Comparison of ENCODE assay signal across 14 cellular contexts in the genomic region with DNA sequence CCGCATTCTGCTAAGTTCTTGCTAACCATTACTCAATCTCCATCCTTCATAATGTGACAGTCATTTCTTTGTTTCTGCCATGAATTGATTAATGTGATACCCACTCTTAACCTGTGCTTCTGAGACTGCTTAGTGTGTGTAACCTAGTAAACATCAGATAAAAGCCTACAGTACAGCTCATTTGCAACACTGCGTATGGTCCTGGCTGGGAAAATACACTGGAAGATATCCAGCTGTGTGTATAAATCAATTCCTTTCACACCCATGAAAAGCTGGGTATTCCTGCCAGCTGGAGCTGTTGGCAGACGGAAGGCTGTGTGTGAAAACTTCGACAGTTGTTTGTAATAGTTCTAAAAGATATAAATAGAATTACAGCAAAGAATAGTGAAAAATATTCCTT.
DNase-seq lines count a peak whose midpoint lies in the region; ATAC-seq lines count a peak whose summit lies in the region.
"Had no signal": no experiment of that assay in that cellular context is flagged by ENCODE, and none has a peak within 500 bp of the region (broad histone marks: within the 10 kb centered on the region; RNA-seq: fewer than 3 reads in every experiment).

No MANE protein-coding gene starts in this region.

- H3K9ac ChIP-seq in neuronal stem cell (ENCODE audit: low read depth, low read length, poor library complexity) = no peak overlapping the region

- H3K14ac ChIP-seq in neuronal stem cell (ENCODE audit: low read length) = no peak overlapping the region

- no peak overlapping the region for H2BK12ac ChIP-seq in neuronal stem cell (ENCODE audit: low read length)

- peak; percentile 72 for DNase-seq in DMS 273 treated with DMSO at 0.1 percent for 48 hours (lab: John Stamatoyannopoulos, UW)
- DNase-seq in NCI-H187 treated with DMSO at 0.1 percent for 48 hours (lab: John Stamatoyannopoulos, UW) = peak; percentile 56
- peak; percentile 67 to 81 for DNase-seq in SHP77 (lab: John Stamatoyannopoulos, UW)
- DNase-seq in neuronal stem cell (ENCODE audit: low spot score) = no peak
- DNase-seq in glomerular visceral epithelial cell (ENCODE audit: extremely low spot score) = no peak
- DNase-seq in activated naive CD4-positive, alpha-beta T cell (lab: John Stamatoyannopoulos, UW) = no peak
- DNase-seq: activated CD8-positive, alpha-beta memory T cell treated with anti-CD3 and anti-CD28 coated beads, Interleukin-2, amount 10 ng/mL, durations not matched to agents 7 days and 5 days; activated naive CD4-positive, alpha-beta T cell treated with anti-CD3 and anti-CD28 coated beads, Interleukin-2, amount 50 U/mL, for 16 hours; DND-41; foreskin fibroblast; H7; WERI-Rb-1 had no signal

- H3K27me3 ChIP-seq in neuronal stem cell (ENCODE audit: control insufficient read depth in 3 of 3, insufficient read depth in 3 of 3, low read depth in 1 of 3, low read length in 3 of 3) = no peaks in the 10 kb centered on the region

- no peak overlapping the region for H3K4ac ChIP-seq in neuronal stem cell (ENCODE audit: low read length)

- H2AFZ ChIP-seq in neuronal stem cell (ENCODE audit: low read length) = peak overlapping the region; percentile 45

- H3K23ac ChIP-seq in neuronal stem cell (ENCODE audit: low read depth, low read length, poor library complexity) = no peak overlapping the region

- no peak overlapping the region for H2BK5ac ChIP-seq in neuronal stem cell (ENCODE audit: low read length)

- no peaks in the 10 kb centered on the region for H3K36me3 ChIP-seq in neuronal stem cell (replicated peaks in 1 of 2; ENCODE audit: control insufficient read depth in 2 of 2, insufficient read depth in 2 of 2, low read length in 2 of 2)
- H3K36me3 ChIP-seq: WERI-Rb-1 had no signal

- no peak overlapping the region for H3K18ac ChIP-seq in neuronal stem cell (ENCODE audit: low read length)

- no peak overlapping the region for H2BK15ac ChIP-seq in neuronal stem cell (ENCODE audit: low read length)

- no peak overlapping the region for H3K27ac ChIP-seq in neuronal stem cell (replicated peaks; ENCODE audit: low read length)
- H3K27ac ChIP-seq: WERI-Rb-1 had no signal

- H2AK5ac ChIP-seq in neuronal stem cell (ENCODE audit: low read depth, low read length) = no peak overlapping the region

- no peaks in the 10 kb centered on the region for H3K79me1 ChIP-seq in neuronal stem cell (ENCODE audit: low read depth, low read length)

- ATAC-seq in HG02759 (IDR thresholded peaks at IDR 0.05; ENCODE audit: unreplicated experiment) = no peak
- no peak for ATAC-seq in HG03280 (IDR thresholded peaks at IDR 0.05; ENCODE audit: unreplicated experiment)
- ATAC-seq: activated CD8-positive, alpha-beta memory T cell treated with anti-CD3 and anti-CD28 coated beads, Interleukin-2, amount 10 ng/mL, durations not matched to agents 7 days and 5 days had no signal

- H3K9me3 ChIP-seq in neuronal stem cell (replicated peaks in 1 of 2; ENCODE audit: control insufficient read depth in 2 of 2, insufficient read depth in 1 of 2, low read depth in 1 of 2, low read length in 2 of 2) = no peaks in the 10 kb centered on the region

- H4K8ac ChIP-seq in neuronal stem cell (ENCODE audit: low read depth, low read length) = no peak overlapping the region

- H2BK120ac ChIP-seq in neuronal stem cell (ENCODE audit: low read depth, low read length) = no peak overlapping the region

- peaks cover 3 to 8% of the 10 kb centered on the region in 2 donors for H3K4me1 ChIP-seq in neuronal stem cell (ENCODE audit: control insufficient read depth in 2 of 2, insufficient read depth in 1 of 2, low read depth in 1 of 2, low read length in 2 of 2)

- no CpG with 5 or more reads among the region's 4 CpGs for WGBS in neuronal stem cell (ENCODE audit: extremely low coverage in 2 of 2, insufficient read length in 2 of 2, insufficient replicate concordance in 1 of 2), 2 donors

- H3K4me3 ChIP-seq in neuronal stem cell (ENCODE audit: low read length in 2 of 2) = no peak overlapping the region

- no peak overlapping the region for H4K91ac ChIP-seq in neuronal stem cell (ENCODE audit: low read depth, low read length, poor library complexity)

- no peak overlapping the region for H3K4me2 ChIP-seq in neuronal stem cell (ENCODE audit: insufficient read depth, low read length, poor library complexity, severe bottlenecking)

Comparison
In these comparisons a context has a peak if more than half of its experiments do, and no peak if none do; other contexts are left out.
1. DNase-seq: peak in DMS 273 treated with DMSO at 0.1 percent for 48 hours (single experiment), NCI-H187 treated with DMSO at 0.1 percent for 48 hours (single experiment) and SHP77 (2 of 2); none in neuronal stem cell (single experiment), glomerular visceral epithelial cell (single experiment) and activated naive CD4-positive, alpha-beta T cell (0 of 4).